Comparison of ENCODE assay signal across 1 cellular context in the genomic region with DNA sequence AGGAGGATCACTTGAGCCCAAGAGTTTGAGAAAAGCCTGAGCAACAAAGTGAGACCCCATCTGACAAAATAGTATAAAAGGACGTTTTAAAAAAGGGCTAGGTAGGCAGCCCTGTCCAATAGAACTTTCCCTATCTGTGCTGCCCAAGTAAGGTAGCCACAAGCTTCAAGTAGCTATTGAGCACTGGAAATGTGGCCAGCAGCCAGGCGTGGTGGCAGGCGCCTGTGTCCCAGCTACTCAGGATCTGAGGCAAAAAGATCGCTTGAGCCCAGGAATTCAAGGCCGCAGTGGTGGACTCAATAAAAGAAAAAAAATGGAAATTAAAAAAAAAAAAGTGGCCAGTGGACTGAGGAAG.
TF ChIP-seq lines count a peak whose summit lies in the region.

No MANE protein-coding gene starts in this region.

TF ChIP-seq in GM23338, 12 proteins besides CTCF, POLR2A, EP300 and RAD21 (continued from another document):
- TF ChIP-seq ZNF331 (CRISPR knock-in tag; IDR thresholded peaks at IDR 0.05; ENCODE audit: low read depth) (no peak), NANOG (IDR thresholded peaks at IDR 0.05; ENCODE audit: borderline replicate concordance) (no peak), POLR2AphosphoS5 (IDR thresholded peaks at IDR 0.05; ENCODE audit: low read depth) (no peak), EZH2phosphoT487 (IDR thresholded peaks at IDR 0.05; ENCODE audit: unreplicated experiment) (no peak)
- TF ChIP-seq, protein P1, sequence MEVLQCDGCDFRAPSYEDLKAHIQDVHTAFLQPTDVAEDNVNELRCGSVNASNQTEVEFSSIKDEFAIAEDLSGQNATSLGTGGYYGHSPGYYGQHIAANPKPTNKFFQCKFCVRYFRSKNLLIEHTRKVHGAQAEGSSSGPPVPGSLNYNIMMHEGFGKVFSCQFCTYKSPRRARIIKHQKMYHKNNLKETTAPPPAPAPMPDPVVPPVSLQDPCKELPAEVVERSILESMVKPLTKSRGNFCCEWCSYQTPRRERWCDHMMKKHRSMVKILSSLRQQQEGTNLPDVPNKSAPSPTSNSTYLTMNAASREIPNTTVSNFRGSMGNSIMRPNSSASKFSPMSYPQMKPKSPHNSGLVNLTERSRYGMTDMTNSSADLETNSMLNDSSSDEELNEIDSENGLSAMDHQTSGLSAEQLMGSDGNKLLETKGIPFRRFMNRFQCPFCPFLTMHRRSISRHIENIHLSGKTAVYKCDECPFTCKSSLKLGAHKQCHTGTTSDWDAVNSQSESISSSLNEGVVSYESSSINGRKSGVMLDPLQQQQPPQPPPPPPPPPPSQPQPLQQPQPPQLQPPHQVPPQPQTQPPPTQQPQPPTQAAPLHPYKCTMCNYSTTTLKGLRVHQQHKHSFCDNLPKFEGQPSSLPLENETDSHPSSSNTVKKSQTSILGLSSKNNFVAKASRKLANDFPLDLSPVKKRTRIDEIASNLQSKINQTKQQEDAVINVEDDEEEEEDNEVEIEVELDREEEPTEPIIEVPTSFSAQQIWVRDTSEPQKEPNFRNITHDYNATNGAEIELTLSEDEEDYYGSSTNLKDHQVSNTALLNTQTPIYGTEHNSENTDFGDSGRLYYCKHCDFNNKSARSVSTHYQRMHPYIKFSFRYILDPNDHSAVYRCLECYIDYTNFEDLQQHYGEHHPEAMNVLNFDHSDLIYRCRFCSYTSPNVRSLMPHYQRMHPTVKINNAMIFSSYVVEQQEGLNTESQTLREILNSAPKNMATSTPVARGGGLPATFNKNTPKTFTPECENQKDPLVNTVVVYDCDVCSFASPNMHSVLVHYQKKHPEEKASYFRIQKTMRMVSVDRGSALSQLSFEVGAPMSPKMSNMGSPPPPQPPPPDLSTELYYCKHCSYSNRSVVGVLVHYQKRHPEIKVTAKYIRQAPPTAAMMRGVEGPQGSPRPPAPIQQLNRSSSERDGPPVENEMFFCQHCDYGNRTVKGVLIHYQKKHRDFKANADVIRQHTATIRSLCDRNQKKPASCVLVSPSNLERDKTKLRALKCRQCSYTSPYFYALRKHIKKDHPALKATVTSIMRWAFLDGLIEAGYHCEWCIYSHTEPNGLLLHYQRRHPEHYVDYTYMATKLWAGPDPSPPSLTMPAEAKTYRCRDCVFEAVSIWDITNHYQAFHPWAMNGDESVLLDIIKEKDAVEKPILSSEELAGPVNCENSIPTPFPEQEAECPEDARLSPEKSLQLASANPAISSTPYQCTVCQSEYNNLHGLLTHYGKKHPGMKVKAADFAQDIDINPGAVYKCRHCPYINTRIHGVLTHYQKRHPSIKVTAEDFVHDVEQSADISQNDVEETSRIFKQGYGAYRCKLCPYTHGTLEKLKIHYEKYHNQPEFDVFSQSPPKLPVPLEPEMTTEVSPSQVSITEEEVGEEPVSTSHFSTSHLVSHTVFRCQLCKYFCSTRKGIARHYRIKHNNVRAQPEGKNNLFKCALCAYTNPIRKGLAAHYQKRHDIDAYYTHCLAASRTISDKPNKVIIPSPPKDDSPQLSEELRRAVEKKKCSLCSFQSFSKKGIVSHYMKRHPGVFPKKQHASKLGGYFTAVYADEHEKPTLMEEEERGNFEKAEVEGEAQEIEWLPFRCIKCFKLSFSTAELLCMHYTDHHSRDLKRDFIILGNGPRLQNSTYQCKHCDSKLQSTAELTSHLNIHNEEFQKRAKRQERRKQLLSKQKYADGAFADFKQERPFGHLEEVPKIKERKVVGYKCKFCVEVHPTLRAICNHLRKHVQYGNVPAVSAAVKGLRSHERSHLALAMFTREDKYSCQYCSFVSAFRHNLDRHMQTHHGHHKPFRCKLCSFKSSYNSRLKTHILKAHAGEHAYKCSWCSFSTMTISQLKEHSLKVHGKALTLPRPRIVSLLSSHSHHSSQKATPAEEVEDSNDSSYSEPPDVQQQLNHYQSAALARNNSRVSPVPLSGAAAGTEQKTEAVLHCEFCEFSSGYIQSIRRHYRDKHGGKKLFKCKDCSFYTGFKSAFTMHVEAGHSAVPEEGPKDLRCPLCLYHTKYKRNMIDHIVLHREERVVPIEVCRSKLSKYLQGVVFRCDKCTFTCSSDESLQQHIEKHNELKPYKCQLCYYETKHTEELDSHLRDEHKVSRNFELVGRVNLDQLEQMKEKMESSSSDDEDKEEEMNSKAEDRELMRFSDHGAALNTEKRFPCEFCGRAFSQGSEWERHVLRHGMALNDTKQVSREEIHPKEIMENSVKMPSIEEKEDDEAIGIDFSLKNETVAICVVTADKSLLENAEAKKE (CRISPR knock-in tag; IDR thresholded peaks at IDR 0.05): no peak
